18 cellular contexts compared by ENCODE assay signal in the genomic region with DNA sequence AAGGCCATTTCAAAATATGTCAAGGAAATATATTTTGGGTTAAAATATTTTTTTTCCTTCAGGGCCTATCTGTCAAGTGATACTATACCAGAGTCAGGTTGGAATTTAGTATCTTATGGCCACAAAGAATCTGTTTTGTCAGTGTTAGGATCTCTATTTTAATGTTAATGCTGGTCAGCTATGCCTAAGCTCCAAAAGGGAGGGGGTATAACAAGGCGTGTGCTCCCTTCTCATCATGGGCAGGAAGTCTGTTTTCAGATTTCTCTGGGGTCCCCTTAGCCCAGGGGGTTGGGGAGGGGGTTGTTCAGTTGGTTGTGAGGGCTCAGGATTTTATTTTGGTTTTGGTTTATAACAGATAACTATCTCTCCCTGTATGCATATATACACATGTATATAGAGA.
A peak's percentile ranks its signal among the peaks of the same experiment; 100 is the strongest.
DNase-seq lines count a peak whose midpoint lies in the region; ATAC-seq and TF ChIP-seq lines count a peak whose summit lies in the region.
"Had no signal": no experiment of that assay in that cellular context is flagged by ENCODE, and none has a peak within 500 bp of the region (broad histone marks: within the 10 kb centered on the region; RNA-seq: fewer than 3 reads in every experiment).

No MANE protein-coding gene starts in this region.

- H3K36me3 Mint-ChIP-seq in GM23338 (ENCODE audit: low read depth) (peaks cover 32% of the 10 kb centered on the region), WTC11 (peaks cover 39% of the 10 kb centered on the region)
- peaks cover 32% of the 10 kb centered on the region for H3K36me3 Mint-ChIP-seq in activated CD8-positive, alpha-beta memory T cell treated with anti-CD3 and anti-CD28 coated beads, Interleukin-2, amount 10 ng/mL, durations not matched to agents 7 days and 5 days

- H3K9ac ChIP-seq in HUES48 (ENCODE audit: low read depth, low read length) = no peak overlapping the region
- H3K9ac ChIP-seq: BLaER1 treated with 17β-estradiol and CSF1 and Interleukin-3, amounts not matched to agents 10 nM and 100 nM had no signal

- ATAC-seq in GM23338 (peak; percentile 55), WTC11 (peak; percentile 66)
- ATAC-seq in activated CD8-positive, alpha-beta memory T cell treated with anti-CD3 and anti-CD28 coated beads, Interleukin-2, amount 10 ng/mL, durations not matched to agents 7 days and 5 days = no peak
- ATAC-seq: A549; CD8-positive, alpha-beta T cell had no signal

- H3K27me3 ChIP-seq in GM23338 (ENCODE audit: insufficient read depth) = no peaks in the 10 kb centered on the region
- no peaks in the 10 kb centered on the region for H3K27me3 ChIP-seq in HUES48 (ENCODE audit: control insufficient read depth, insufficient read depth, low read length)
- H3K27me3 ChIP-seq: BLaER1 treated with 17β-estradiol and CSF1 and Interleukin-3, amounts not matched to agents 10 nM and 100 nM had no signal

- no peaks in the 10 kb centered on the region for H4K20me1 ChIP-seq in GM23338 (replicated peaks; ENCODE audit: insufficient read depth)
- H4K20me1 ChIP-seq: BLaER1 treated with 17β-estradiol and CSF1 and Interleukin-3, amounts not matched to agents 10 nM and 100 nM had no signal

- H3K27ac ChIP-seq in GM23338 (ENCODE audit: low read depth) (no peak overlapping the region), HUES48 (ENCODE audit: low read depth, low read length) (no peak overlapping the region)
- H3K27ac ChIP-seq: 22Rv1; A549; BLaER1 treated with 17β-estradiol and CSF1 and Interleukin-3, amounts not matched to agents 10 nM and 100 nM; C4-2B had no signal

- H3K9me3 Mint-ChIP-seq in GM23338 = peaks cover 40% of the 10 kb centered on the region
- H3K9me3 Mint-ChIP-seq in WTC11 = peaks cover 47% of the 10 kb centered on the region
- H3K9me3 Mint-ChIP-seq in activated CD8-positive, alpha-beta memory T cell treated with anti-CD3 and anti-CD28 coated beads, Interleukin-2, amount 10 ng/mL, durations not matched to agents 7 days and 5 days (ENCODE audit: low read depth) = peaks cover 24% of the 10 kb centered on the region

- H3K4me3 Mint-ChIP-seq in GM23338 = no peak overlapping the region
- no peak overlapping the region for H3K4me3 Mint-ChIP-seq in WTC11
- H3K4me3 Mint-ChIP-seq in activated CD8-positive, alpha-beta memory T cell treated with anti-CD3 and anti-CD28 coated beads, Interleukin-2, amount 10 ng/mL, durations not matched to agents 7 days and 5 days = no peak overlapping the region
- H3K4me3 Mint-ChIP-seq: B cell; CD4-positive, alpha-beta T cell; CD8-positive, alpha-beta T cell had no signal

- peaks cover 3% of the 10 kb centered on the region for H3K27me3 Mint-ChIP-seq in GM23338 (ENCODE audit: insufficient read depth, low read depth, poor library complexity)
- H3K27me3 Mint-ChIP-seq in WTC11 (ENCODE audit: low read depth) = 0 out of 2 replicates have a peak, but pooled peaks cover 3% of the 10 kb centered on the region
- peaks cover 3% of the 10 kb centered on the region for H3K27me3 Mint-ChIP-seq in activated CD8-positive, alpha-beta memory T cell treated with anti-CD3 and anti-CD28 coated beads, Interleukin-2, amount 10 ng/mL, durations not matched to agents 7 days and 5 days
- H3K27me3 Mint-ChIP-seq: B cell; CD4-positive, alpha-beta T cell had no signal

- H3F3A ChIP-seq in GM23338 (replicated peaks; ENCODE audit: low read depth) = no peaks in the 10 kb centered on the region

- peaks cover 30% of the 10 kb centered on the region for H3K9me3 ChIP-seq in HUES48 (ENCODE audit: control insufficient read depth, insufficient read depth, low read length)

- H3K79me2 ChIP-seq in GM23338 (replicated peaks; ENCODE audit: insufficient read depth) = no peaks in the 10 kb centered on the region

- H3K4me3 ChIP-seq in GM23338 = no peak overlapping the region
- H3K4me3 ChIP-seq in HUES48 (ENCODE audit: low read depth, low read length) = peak overlapping the region; percentile 27; the same call in 1 of the 2 replicates
- H3K4me3 ChIP-seq: A549; BLaER1 treated with 17β-estradiol and CSF1 and Interleukin-3, amounts not matched to agents 10 nM and 100 nM had no signal

- peaks cover 20% of the 10 kb centered on the region for H3K4me1 Mint-ChIP-seq in GM23338
- H3K4me1 Mint-ChIP-seq in WTC11 = peaks cover 25% of the 10 kb centered on the region
- H3K4me1 Mint-ChIP-seq in activated CD8-positive, alpha-beta memory T cell treated with anti-CD3 and anti-CD28 coated beads, Interleukin-2, amount 10 ng/mL, durations not matched to agents 7 days and 5 days = no peaks in the 10 kb centered on the region

- H3K9me2 ChIP-seq in GM23338 (ENCODE audit: insufficient read depth) = peaks cover 7% of the 10 kb centered on the region; the same call in 1 of the 2 replicates

- H3K27ac Mint-ChIP-seq in GM23338 (no peak overlapping the region), WTC11 (no peak overlapping the region)
- H3K27ac Mint-ChIP-seq in activated CD8-positive, alpha-beta memory T cell treated with anti-CD3 and anti-CD28 coated beads, Interleukin-2, amount 10 ng/mL, durations not matched to agents 7 days and 5 days = no peak overlapping the region
- H3K27ac Mint-ChIP-seq: B cell; CD4-positive, alpha-beta T cell; CD8-positive, alpha-beta T cell had no signal

- TF ChIP-seq CTCF in GM23338 (conservative IDR thresholded peaks at IDR 0.05; ENCODE audit: low read depth in 2 of 2) = no peak
- no peak for TF ChIP-seq CTCF in WTC11 (IDR thresholded peaks at IDR 0.05)

- H3K4me1 ChIP-seq in GM23338 (ENCODE audit: insufficient read depth) = peaks cover 18% of the 10 kb centered on the region
- peaks cover 20% of the 10 kb centered on the region for H3K4me1 ChIP-seq in HUES48 (ENCODE audit: control insufficient read depth, insufficient read depth, low read length)
- H3K4me1 ChIP-seq: A549, Caco-2 had no signal

- peak overlapping the region; percentile 24 for H3K4me2 ChIP-seq in GM23338
- H3K4me2 ChIP-seq: A549; BLaER1 treated with 17β-estradiol and CSF1 and Interleukin-3, amounts not matched to agents 10 nM and 100 nM had no signal

- DNase-seq in GM23338 (ENCODE audit: low spot score) = peak; percentile 24
- DNase-seq in WTC11 (ENCODE audit: low spot score) = no peak
- DNase-seq in NAMALWA (ENCODE audit: low spot score) = no peak
- no peak for DNase-seq in ecto neural progenitor cell (ENCODE audit: low spot score)
- DNase-seq in activated CD8-positive, alpha-beta memory T cell treated with anti-CD3 and anti-CD28 coated beads, Interleukin-2, amount 10 ng/mL, durations not matched to agents 7 days and 5 days = no peak
- DNase-seq: AML-193; Caco-2; Calu3; CD4-positive, alpha-beta T cell; CD8-positive, alpha-beta T cell; DMS79 treated with DMSO at 0.1 percent for 48 hours; GF-D8 had no signal

- no peak overlapping the region for H2AFZ ChIP-seq in GM23338

- POLR2A ChIA-PET in WTC11 (lab: Charles Lee) = no interaction called here

- CTCF ChIA-PET in WTC11 (lab: Charles Lee) = interaction anchor here (1.9 kb wide), 1 partner anchor 142 kb away, joined by 8 read pairs; no protein-coding TSS in a partner anchor
- CTCF ChIA-PET in activated CD8-positive, alpha-beta memory T cell treated with anti-CD3 and anti-CD28 coated beads, Interleukin-2, amount 10 ng/mL, durations not matched to agents 7 days and 5 days (lab: Charles Lee) = no interaction called here

- H3K36me3 ChIP-seq in GM23338 (ENCODE audit: insufficient read depth) (peaks cover 9% of the 10 kb centered on the region), HUES48 (ENCODE audit: control insufficient read depth, insufficient read depth, low read length) (no peaks in the 10 kb centered on the region)

TF ChIP-seq in GM23338, 12 proteins besides CTCF, POLR2A, EP300 and RAD21 (continues in another document):
- TF ChIP-seq CREB1 (CRISPR knock-in tag; IDR thresholded peaks at IDR 0.05; ENCODE audit: low read depth) (no peak), STAT1 (IDR thresholded peaks at IDR 0.05; ENCODE audit: unreplicated experiment) (no peak)

TF ChIP-seq in WTC11, 78 proteins besides CTCF, POLR2A, EP300 and RAD21 (continues in another document):
- no peak for TF ChIP-seq E2F1 (CRISPR knock-in tag; IDR thresholded peaks at IDR 0.05)
- no peak for TF ChIP-seq PRRX2 (CRISPR knock-in tag; IDR thresholded peaks at IDR 0.05)
- TF ChIP-seq HMGXB4 (CRISPR knock-in tag; IDR thresholded peaks at IDR 0.05) = no peak
- TF ChIP-seq, protein P1, sequence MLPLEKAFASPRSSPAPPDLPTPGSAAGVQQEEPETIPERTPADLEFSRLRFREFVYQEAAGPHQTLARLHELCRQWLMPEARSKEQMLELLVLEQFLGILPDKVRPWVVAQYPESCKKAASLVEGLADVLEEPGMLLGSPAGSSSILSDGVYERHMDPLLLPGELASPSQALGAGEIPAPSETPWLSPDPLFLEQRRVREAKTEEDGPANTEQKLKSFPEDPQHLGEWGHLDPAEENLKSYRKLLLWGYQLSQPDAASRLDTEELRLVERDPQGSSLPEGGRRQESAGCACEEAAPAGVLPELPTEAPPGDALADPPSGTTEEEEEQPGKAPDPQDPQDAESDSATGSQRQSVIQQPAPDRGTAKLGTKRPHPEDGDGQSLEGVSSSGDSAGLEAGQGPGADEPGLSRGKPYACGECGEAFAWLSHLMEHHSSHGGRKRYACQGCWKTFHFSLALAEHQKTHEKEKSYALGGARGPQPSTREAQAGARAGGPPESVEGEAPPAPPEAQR (CRISPR knock-in tag; IDR thresholded peaks at IDR 0.05) = no peak
